In the genomic region with DNA sequence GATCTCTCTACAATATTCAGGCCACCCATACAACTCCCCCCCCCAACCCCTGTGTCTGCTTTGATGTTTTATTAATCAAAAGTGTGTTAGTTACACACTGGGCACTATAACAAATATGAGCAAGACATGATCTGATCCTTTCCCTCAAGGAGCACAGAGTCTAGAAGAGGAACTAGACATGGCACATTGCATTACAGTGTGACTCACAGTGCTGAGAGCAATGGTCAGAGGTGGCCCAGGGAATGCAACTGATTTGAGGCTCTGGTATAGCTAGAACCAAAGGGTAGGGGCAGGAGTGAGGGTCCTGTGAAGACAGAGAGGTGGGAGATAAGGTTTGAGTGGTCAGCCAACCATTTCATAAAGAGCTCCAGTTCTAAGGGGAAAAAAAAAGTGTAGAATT, we compare ENCODE assay signal across 32 cellular contexts.
DNase-seq lines count a peak whose midpoint lies in the region; ATAC-seq, FAIRE-seq and TF ChIP-seq lines count a peak whose summit lies in the region.
"Had no signal": no experiment of that assay in that cellular context is flagged by ENCODE, and none has a peak within 500 bp of the region (broad histone marks: within the 10 kb centered on the region; RNA-seq: fewer than 3 reads in every experiment).

No MANE protein-coding gene starts in this region.

- H4K8ac ChIP-seq in IMR-90 (ENCODE audit: low read depth in 2 of 2, low read length in 2 of 2) = no peak overlapping the region

- no peaks in the 10 kb centered on the region for H3K79me1 ChIP-seq in IMR-90 (ENCODE audit: low read depth in 1 of 2, low read length in 2 of 2)

- H3K56ac ChIP-seq in IMR-90 (ENCODE audit: extremely low read depth, insufficient read depth, low read length) = no peak overlapping the region

- H3K18ac ChIP-seq in IMR-90 (ENCODE audit: low read depth, low read length) = no peak overlapping the region

- H3K27me3 ChIP-seq in IMR-90 (ENCODE audit: control insufficient read depth, insufficient read depth, low read length) (no peaks in the 10 kb centered on the region; the same call in 1 of the 2 replicates), keratinocyte (ENCODE audit: control insufficient read depth, extremely low read depth, insufficient read depth, low read length) (no peaks in the 10 kb centered on the region)

- TF ChIP-seq CTCF in IMR-90 (conservative IDR thresholded peaks at IDR 0.05; ENCODE audit: low read depth, low read length) (no peak), keratinocyte (optimal IDR thresholded peaks at IDR 0.05 in 1 of 3, IDR thresholded peaks at IDR 0.05 in 1 of 3, conservative IDR thresholded peaks at IDR 0.05 in 1 of 3; ENCODE audit: extremely low read depth in 1 of 3, insufficient read depth in 2 of 3, low read length in 3 of 3) (no peak)

- no peak overlapping the region for H3K9ac ChIP-seq in IMR-90 (ENCODE audit: low read depth, low read length)
- no peak overlapping the region for H3K9ac ChIP-seq in keratinocyte (ENCODE audit: control insufficient read depth, extremely low read depth, insufficient read depth, low read length)

- BruUV-seq in IMR-90 (replicated peaks; lab: Mats Ljungman, UMichigan) = no TSS peak

- H2BK20ac ChIP-seq in IMR-90 (ENCODE audit: low read depth, low read length) = no peak overlapping the region

- H3K9me3 Mint-ChIP-seq in stimulated activated effector memory CD8-positive, alpha-beta T cell treated with anti-CD3 and anti-CD28 coated beads, Interleukin-12 subunit alpha, Interleukin-12 subunit beta, amount 100 ng/mL, for 72 hours = peaks cover 11% of the 10 kb centered on the region
- H3K9me3 Mint-ChIP-seq: activated B cell treated with CpG ODN at 0.5 μM for 24 hours; activated naive CD8-positive, alpha-beta T cell treated with anti-CD3 and anti-CD28 coated beads, Interleukin-2, amount 50 U/mL, for 24 hours; stimulated activated memory B cell treated with anti-CD40 and anti-IgM and Interleukin-4, amounts not matched to agents 10 μg/mL and 1 μg/mL and 100 μg/mL, for 72 hours had no signal

- H3K9me1 ChIP-seq in IMR-90 (ENCODE audit: insufficient read depth, low read length) = no peaks in the 10 kb centered on the region
- H3K9me1 ChIP-seq in keratinocyte (ENCODE audit: control insufficient read depth, extremely low read depth, insufficient read depth, low read length) = no peaks in the 10 kb centered on the region

- no peaks in the 10 kb centered on the region for H4K20me1 ChIP-seq in IMR-90 (ENCODE audit: insufficient read depth, low read length)
- H4K20me1 ChIP-seq in keratinocyte (ENCODE audit: control insufficient read depth, extremely low read depth, insufficient read depth, low read length) = no peaks in the 10 kb centered on the region

- ATAC-seq in IMR-90 (ENCODE audit: low read depth) (peak; percentile 59), HG02884 (IDR thresholded peaks at IDR 0.05; ENCODE audit: unreplicated experiment) (no peak), HG02763 (IDR thresholded peaks at IDR 0.05; ENCODE audit: unreplicated experiment) (no peak)
- ATAC-seq in stimulated activated effector memory CD8-positive, alpha-beta T cell treated with anti-CD3 and anti-CD28 coated beads, Interleukin-12 subunit alpha, Interleukin-12 subunit beta, amount 100 ng/mL, for 72 hours = no peak
- ATAC-seq: activated naive CD8-positive, alpha-beta T cell treated with anti-CD3 and anti-CD28 coated beads, Interleukin-2, amount 50 U/mL, for 24 hours; effector memory CD8-positive, alpha-beta T cell; GM12878; stimulated activated memory B cell treated with anti-CD40 and anti-IgM and Interleukin-4, amounts not matched to agents 10 μg/mL and 1 μg/mL and 100 μg/mL, for 72 hours had no signal

- H2AK9ac ChIP-seq in IMR-90 (replicated peaks; ENCODE audit: low read depth, low read length, poor library complexity) = no peak overlapping the region

- TF ChIP-seq RAD21 in IMR-90 (IDR thresholded peaks at IDR 0.05; ENCODE audit: low read length) = no peak

- H3K27ac ChIP-seq in IMR-90 (ENCODE audit: insufficient read depth, low read length) = no peak overlapping the region
- no peak overlapping the region for H3K27ac ChIP-seq in keratinocyte (ENCODE audit: control insufficient read depth, insufficient read depth, low read length)
- H3K27ac ChIP-seq: SK-N-MC had no signal

- no peaks in the 10 kb centered on the region for H3K79me2 ChIP-seq in keratinocyte (ENCODE audit: control insufficient read depth, insufficient read depth, low read length)

- H4K5ac ChIP-seq in IMR-90 (ENCODE audit: low read depth, low read length) = no peak overlapping the region; the same call in 1 of the 2 replicates

- CTCF ChIA-PET in IMR-90 (lab: Yijun Ruan, JAX) = interaction anchor here (0.6 kb wide), 1 partner anchor 875 kb away, joined by 5 read pairs; no protein-coding TSS in a partner anchor

- no peak overlapping the region for H3K27ac Mint-ChIP-seq in stimulated activated effector memory CD8-positive, alpha-beta T cell treated with anti-CD3 and anti-CD28 coated beads, Interleukin-12 subunit alpha, Interleukin-12 subunit beta, amount 100 ng/mL, for 72 hours
- H3K27ac Mint-ChIP-seq: activated B cell treated with CpG ODN at 0.5 μM for 24 hours; activated naive CD8-positive, alpha-beta T cell treated with anti-CD3 and anti-CD28 coated beads, Interleukin-2, amount 50 U/mL, for 24 hours; activated T-cell treated with anti-CD3 and anti-CD28 coated beads, Interleukin-2, amount 50 U/mL, for 24 hours; CD4-positive, alpha-beta memory T cell; effector memory CD8-positive, alpha-beta T cell; nephron; stimulated activated memory B cell treated with anti-CD40 and anti-IgM and Interleukin-4, amounts not matched to agents 10 μg/mL and 1 μg/mL and 100 μg/mL, for 72 hours had no signal

- H3K4me1 ChIP-seq in IMR-90 (ENCODE audit: control insufficient read depth, insufficient read depth, low read length) = peaks cover 2% of the 10 kb centered on the region; the same call in 1 of the 2 replicates
- no peaks in the 10 kb centered on the region for H3K4me1 ChIP-seq in keratinocyte (ENCODE audit: control insufficient read depth, extremely low read depth, insufficient read depth, low read length)
- H3K4me1 ChIP-seq: HAP-1 had no signal

- in situ Hi-C loops in IMR-90 (cut with MboI; ENCODE audit: low sequenced_read_pairs) = no loop called here

- peak; percentile 9 for DNase-seq in AG08396 (ENCODE audit: low spot score)
- no peak for DNase-seq in IMR-90
- peak; percentile 6 for DNase-seq in RPMI7951 (ENCODE audit: low read depth)
- no peak for DNase-seq in keratinocyte (ENCODE audit: low read depth, low spot score)
- no peak for DNase-seq in stimulated activated effector memory CD8-positive, alpha-beta T cell treated with anti-CD3 and anti-CD28 coated beads, Interleukin-12 subunit alpha, Interleukin-12 subunit beta, amount 100 ng/mL, for 72 hours (ENCODE audit: low spot score in 2 of 2)
- DNase-seq in SKM-1 treated with dmso at 0.1 percent for 144 hours (lab: John Stamatoyannopoulos, UW; ENCODE audit: unreplicated experiment) = no peak
- DNase-seq: activated B cell treated with CpG ODN at 0.5 μM for 24 hours; activated CD4-positive, alpha-beta T cell treated with anti-CD3 and anti-CD28 coated beads, Interleukin-2, amount 50 U/mL, for 1 hour; activated naive CD8-positive, alpha-beta T cell treated with anti-CD3 and anti-CD28 coated beads, Interleukin-2, amount 50 U/mL, for 24 hours; activated T-cell treated with anti-CD3 and anti-CD28 coated beads, Interleukin-2, amount 50 U/mL, for 24 hours; AML-193; caudate nucleus; CD4-positive, alpha-beta memory T cell; cortex of kidney; DMS 273 treated with DMSO at 0.1 percent for 48 hours; effector memory CD8-positive, alpha-beta T cell; erythroblast; foreskin melanocyte; kidney glomerular epithelial cell; NCI-H1092 treated with DMSO at 0.1 percent for 48 hours; NCI-H1694 treated with DMSO at 0.1 percent for 48 hours; NCI-H446 treated with DMSO at 0.1 percent for 48 hours; NCI-H774; OCI-M1; stimulated activated CD4-positive, alpha-beta T cell treated with anti-CD3 and anti-CD28 coated beads, Interleukin-15, amount 100 ng/mL, for 24 hours had no signal

- no peak overlapping the region for H2BK15ac ChIP-seq in IMR-90 (ENCODE audit: low read depth, low read length)

- no peak overlapping the region for H3K23ac ChIP-seq in IMR-90 (ENCODE audit: low read depth, low read length)

- intact Hi-C loops in IMR-90 (cut with micrococcal nuclease) = no loop called here

- no peak overlapping the region for H3K4me3 ChIP-seq in IMR-90 (ENCODE audit: insufficient read depth, low read depth, low read length)
- H3K4me3 ChIP-seq in keratinocyte (ENCODE audit: control insufficient read depth in 2 of 3, extremely low read depth in 1 of 3, insufficient read depth in 2 of 3, low read depth in 1 of 3, low read length in 3 of 3) = no peak overlapping the region
- H3K4me3 ChIP-seq: GM12878, HAP-1, SK-N-MC had no signal

- POLR2A ChIA-PET in IMR-90 (lab: Charles Lee; ENCODE audit: unreplicated experiment) = no interaction called here

- no peaks in the 10 kb centered on the region for H3K36me3 Mint-ChIP-seq in stimulated activated effector memory CD8-positive, alpha-beta T cell treated with anti-CD3 and anti-CD28 coated beads, Interleukin-12 subunit alpha, Interleukin-12 subunit beta, amount 100 ng/mL, for 72 hours
- H3K36me3 Mint-ChIP-seq: CD4-positive, alpha-beta memory T cell; stimulated activated memory B cell treated with anti-CD40 and anti-IgM and Interleukin-4, amounts not matched to agents 10 μg/mL and 1 μg/mL and 100 μg/mL, for 72 hours had no signal

- no peak overlapping the region for H3K4me2 ChIP-seq in IMR-90 (ENCODE audit: low read depth, low read length)
- no peak overlapping the region for H3K4me2 ChIP-seq in keratinocyte (ENCODE audit: control insufficient read depth, extremely low read depth, insufficient read depth, low read depth, low read length)

- H3K36me3 ChIP-seq in IMR-90 (ENCODE audit: control insufficient read depth, insufficient read depth, low read length) (no peaks in the 10 kb centered on the region), keratinocyte (ENCODE audit: control insufficient read depth in 2 of 2, extremely low read depth in 1 of 2, insufficient read depth in 2 of 2, low read length in 2 of 2) (no peaks in the 10 kb centered on the region)
- H3K36me3 ChIP-seq: HAP-1 had no signal

- H3K4ac ChIP-seq in IMR-90 (ENCODE audit: low read depth, low read length) = no peak overlapping the region

- H2AK5ac ChIP-seq in IMR-90 (ENCODE audit: low read depth, low read length) = no peak overlapping the region

- H2AFZ ChIP-seq in IMR-90 (replicated peaks; ENCODE audit: low read length, poor library complexity) = no peak overlapping the region
- no peak overlapping the region for H2AFZ ChIP-seq in keratinocyte (ENCODE audit: control insufficient read depth, low read length)

- H3K9me3 ChIP-seq in IMR-90 (ENCODE audit: control insufficient read depth, insufficient read depth, low read length) (no peaks in the 10 kb centered on the region), keratinocyte (ENCODE audit: control insufficient read depth, low read depth, low read length) (no peaks in the 10 kb centered on the region)
- H3K9me3 ChIP-seq: HAP-1 had no signal

- H3K4me1 Mint-ChIP-seq in stimulated activated effector memory CD8-positive, alpha-beta T cell treated with anti-CD3 and anti-CD28 coated beads, Interleukin-12 subunit alpha, Interleukin-12 subunit beta, amount 100 ng/mL, for 72 hours = no peaks in the 10 kb centered on the region
- H3K4me1 Mint-ChIP-seq: activated B cell treated with CpG ODN at 0.5 μM for 24 hours; activated naive CD8-positive, alpha-beta T cell treated with anti-CD3 and anti-CD28 coated beads, Interleukin-2, amount 50 U/mL, for 24 hours; CD4-positive, alpha-beta memory T cell; nephron; stimulated activated memory B cell treated with anti-CD40 and anti-IgM and Interleukin-4, amounts not matched to agents 10 μg/mL and 1 μg/mL and 100 μg/mL, for 72 hours had no signal

- TF ChIP-seq POLR2A in IMR-90 (IDR thresholded peaks at IDR 0.05; ENCODE audit: low read depth, low read length) = no peak

- dilution Hi-C loops in IMR-90 (cut with HindIII; ENCODE audit: low sequenced_read_pairs, unreplicated experiment) = no loop called here
- dilution Hi-C loops in keratinocyte (cut with MboI; ENCODE audit: extremely low pct_ligation_motif_present, low sequenced_read_pairs) = no loop called here

- peak; percentile 23 for FAIRE-seq in keratinocyte (lab: Jason Lieb, UNC)
- FAIRE-seq: GM12878 had no signal

- H4K91ac ChIP-seq in IMR-90 (ENCODE audit: insufficient read depth, low read depth, low read length) = no peak overlapping the region

- H3K14ac ChIP-seq in IMR-90 (replicated peaks; ENCODE audit: low read depth, low read length) = no peak overlapping the region

- no peak overlapping the region for H3K4me3 Mint-ChIP-seq in stimulated activated effector memory CD8-positive, alpha-beta T cell treated with anti-CD3 and anti-CD28 coated beads, Interleukin-12 subunit alpha, Interleukin-12 subunit beta, amount 100 ng/mL, for 72 hours
- H3K4me3 Mint-ChIP-seq: activated B cell treated with CpG ODN at 0.5 μM for 24 hours; activated naive CD8-positive, alpha-beta T cell treated with anti-CD3 and anti-CD28 coated beads, Interleukin-2, amount 50 U/mL, for 24 hours; activated T-cell treated with anti-CD3 and anti-CD28 coated beads, Interleukin-2, amount 50 U/mL, for 24 hours; CD4-positive, alpha-beta memory T cell; effector memory CD8-positive, alpha-beta T cell; nephron; stimulated activated memory B cell treated with anti-CD40 and anti-IgM and Interleukin-4, amounts not matched to agents 10 μg/mL and 1 μg/mL and 100 μg/mL, for 72 hours had no signal

- no peak overlapping the region for H2BK5ac ChIP-seq in IMR-90 (ENCODE audit: low read depth, low read length, poor library complexity, severe bottlenecking)

- H2BK120ac ChIP-seq in IMR-90 (ENCODE audit: low read depth, low read length) = no peak overlapping the region

Comparison
In these comparisons a context has a peak if more than half of its experiments do, and no peak if none do; other contexts are left out.
1. DNase-seq: peak in AG08396 (single experiment) and RPMI7951 (single experiment); none in IMR-90 (single experiment), keratinocyte (single experiment), stimulated activated effector memory CD8-positive, alpha-beta T cell treated with anti-CD3 and anti-CD28 coated beads, Interleukin-12 subunit alpha, Interleukin-12 subunit beta, amount 100 ng/mL, for 72 hours (0 of 2) and SKM-1 treated with dmso at 0.1 percent for 144 hours (single experiment).